ENCODE assay signal across 2 cellular contexts in the genomic region with DNA sequence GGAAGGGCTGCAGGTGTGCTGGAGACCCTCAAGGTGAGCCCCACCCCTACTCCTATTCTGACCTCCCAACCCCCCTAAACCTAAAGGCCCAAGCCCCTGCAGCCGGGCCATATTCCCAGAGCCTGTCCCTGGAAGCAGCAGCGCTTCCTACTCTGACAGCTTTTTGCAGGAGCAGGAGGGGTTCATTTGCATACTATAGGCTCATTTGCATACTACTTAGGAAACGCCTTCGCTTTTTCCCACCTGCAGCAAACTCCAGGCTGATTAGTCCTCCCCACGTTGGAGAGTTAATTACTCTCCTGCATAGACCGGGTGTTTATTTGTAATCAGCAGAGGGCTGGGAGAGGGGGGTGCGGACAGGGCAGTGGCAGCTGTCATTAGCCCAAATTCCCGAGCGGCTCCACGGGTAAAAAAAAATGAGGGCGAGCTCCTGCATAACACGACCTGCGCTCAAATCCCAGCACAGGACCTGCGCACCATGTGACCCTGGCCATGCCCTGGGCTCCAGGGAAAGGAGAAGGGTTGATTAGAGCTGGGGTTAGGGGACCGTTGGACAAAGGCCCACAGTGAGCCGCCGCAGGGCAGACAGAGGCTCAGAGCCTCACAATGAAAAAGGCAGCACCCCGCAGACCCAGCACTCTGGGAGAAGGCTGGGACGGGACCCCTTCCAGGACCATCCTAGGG.
TF ChIP-seq lines count a peak whose summit lies in the region.

No MANE protein-coding gene starts in this region.

TF ChIP-seq in GM23338, 12 proteins besides CTCF, POLR2A, EP300 and RAD21 (continues in another document):
- TF ChIP-seq, protein P1, sequence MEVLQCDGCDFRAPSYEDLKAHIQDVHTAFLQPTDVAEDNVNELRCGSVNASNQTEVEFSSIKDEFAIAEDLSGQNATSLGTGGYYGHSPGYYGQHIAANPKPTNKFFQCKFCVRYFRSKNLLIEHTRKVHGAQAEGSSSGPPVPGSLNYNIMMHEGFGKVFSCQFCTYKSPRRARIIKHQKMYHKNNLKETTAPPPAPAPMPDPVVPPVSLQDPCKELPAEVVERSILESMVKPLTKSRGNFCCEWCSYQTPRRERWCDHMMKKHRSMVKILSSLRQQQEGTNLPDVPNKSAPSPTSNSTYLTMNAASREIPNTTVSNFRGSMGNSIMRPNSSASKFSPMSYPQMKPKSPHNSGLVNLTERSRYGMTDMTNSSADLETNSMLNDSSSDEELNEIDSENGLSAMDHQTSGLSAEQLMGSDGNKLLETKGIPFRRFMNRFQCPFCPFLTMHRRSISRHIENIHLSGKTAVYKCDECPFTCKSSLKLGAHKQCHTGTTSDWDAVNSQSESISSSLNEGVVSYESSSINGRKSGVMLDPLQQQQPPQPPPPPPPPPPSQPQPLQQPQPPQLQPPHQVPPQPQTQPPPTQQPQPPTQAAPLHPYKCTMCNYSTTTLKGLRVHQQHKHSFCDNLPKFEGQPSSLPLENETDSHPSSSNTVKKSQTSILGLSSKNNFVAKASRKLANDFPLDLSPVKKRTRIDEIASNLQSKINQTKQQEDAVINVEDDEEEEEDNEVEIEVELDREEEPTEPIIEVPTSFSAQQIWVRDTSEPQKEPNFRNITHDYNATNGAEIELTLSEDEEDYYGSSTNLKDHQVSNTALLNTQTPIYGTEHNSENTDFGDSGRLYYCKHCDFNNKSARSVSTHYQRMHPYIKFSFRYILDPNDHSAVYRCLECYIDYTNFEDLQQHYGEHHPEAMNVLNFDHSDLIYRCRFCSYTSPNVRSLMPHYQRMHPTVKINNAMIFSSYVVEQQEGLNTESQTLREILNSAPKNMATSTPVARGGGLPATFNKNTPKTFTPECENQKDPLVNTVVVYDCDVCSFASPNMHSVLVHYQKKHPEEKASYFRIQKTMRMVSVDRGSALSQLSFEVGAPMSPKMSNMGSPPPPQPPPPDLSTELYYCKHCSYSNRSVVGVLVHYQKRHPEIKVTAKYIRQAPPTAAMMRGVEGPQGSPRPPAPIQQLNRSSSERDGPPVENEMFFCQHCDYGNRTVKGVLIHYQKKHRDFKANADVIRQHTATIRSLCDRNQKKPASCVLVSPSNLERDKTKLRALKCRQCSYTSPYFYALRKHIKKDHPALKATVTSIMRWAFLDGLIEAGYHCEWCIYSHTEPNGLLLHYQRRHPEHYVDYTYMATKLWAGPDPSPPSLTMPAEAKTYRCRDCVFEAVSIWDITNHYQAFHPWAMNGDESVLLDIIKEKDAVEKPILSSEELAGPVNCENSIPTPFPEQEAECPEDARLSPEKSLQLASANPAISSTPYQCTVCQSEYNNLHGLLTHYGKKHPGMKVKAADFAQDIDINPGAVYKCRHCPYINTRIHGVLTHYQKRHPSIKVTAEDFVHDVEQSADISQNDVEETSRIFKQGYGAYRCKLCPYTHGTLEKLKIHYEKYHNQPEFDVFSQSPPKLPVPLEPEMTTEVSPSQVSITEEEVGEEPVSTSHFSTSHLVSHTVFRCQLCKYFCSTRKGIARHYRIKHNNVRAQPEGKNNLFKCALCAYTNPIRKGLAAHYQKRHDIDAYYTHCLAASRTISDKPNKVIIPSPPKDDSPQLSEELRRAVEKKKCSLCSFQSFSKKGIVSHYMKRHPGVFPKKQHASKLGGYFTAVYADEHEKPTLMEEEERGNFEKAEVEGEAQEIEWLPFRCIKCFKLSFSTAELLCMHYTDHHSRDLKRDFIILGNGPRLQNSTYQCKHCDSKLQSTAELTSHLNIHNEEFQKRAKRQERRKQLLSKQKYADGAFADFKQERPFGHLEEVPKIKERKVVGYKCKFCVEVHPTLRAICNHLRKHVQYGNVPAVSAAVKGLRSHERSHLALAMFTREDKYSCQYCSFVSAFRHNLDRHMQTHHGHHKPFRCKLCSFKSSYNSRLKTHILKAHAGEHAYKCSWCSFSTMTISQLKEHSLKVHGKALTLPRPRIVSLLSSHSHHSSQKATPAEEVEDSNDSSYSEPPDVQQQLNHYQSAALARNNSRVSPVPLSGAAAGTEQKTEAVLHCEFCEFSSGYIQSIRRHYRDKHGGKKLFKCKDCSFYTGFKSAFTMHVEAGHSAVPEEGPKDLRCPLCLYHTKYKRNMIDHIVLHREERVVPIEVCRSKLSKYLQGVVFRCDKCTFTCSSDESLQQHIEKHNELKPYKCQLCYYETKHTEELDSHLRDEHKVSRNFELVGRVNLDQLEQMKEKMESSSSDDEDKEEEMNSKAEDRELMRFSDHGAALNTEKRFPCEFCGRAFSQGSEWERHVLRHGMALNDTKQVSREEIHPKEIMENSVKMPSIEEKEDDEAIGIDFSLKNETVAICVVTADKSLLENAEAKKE (CRISPR knock-in tag; IDR thresholded peaks at IDR 0.05): no peak
- TF ChIP-seq NANOG (IDR thresholded peaks at IDR 0.05; ENCODE audit: borderline replicate concordance) (no peak), ZNF114 (CRISPR knock-in tag; IDR thresholded peaks at IDR 0.05) (no peak), POLR2AphosphoS5 (IDR thresholded peaks at IDR 0.05; ENCODE audit: low read depth) (no peak), CREB1 (CRISPR knock-in tag; IDR thresholded peaks at IDR 0.05; ENCODE audit: low read depth) (no peak), ZNF331 (CRISPR knock-in tag; IDR thresholded peaks at IDR 0.05; ENCODE audit: low read depth) (no peak)
- TF ChIP-seq, protein P2, sequence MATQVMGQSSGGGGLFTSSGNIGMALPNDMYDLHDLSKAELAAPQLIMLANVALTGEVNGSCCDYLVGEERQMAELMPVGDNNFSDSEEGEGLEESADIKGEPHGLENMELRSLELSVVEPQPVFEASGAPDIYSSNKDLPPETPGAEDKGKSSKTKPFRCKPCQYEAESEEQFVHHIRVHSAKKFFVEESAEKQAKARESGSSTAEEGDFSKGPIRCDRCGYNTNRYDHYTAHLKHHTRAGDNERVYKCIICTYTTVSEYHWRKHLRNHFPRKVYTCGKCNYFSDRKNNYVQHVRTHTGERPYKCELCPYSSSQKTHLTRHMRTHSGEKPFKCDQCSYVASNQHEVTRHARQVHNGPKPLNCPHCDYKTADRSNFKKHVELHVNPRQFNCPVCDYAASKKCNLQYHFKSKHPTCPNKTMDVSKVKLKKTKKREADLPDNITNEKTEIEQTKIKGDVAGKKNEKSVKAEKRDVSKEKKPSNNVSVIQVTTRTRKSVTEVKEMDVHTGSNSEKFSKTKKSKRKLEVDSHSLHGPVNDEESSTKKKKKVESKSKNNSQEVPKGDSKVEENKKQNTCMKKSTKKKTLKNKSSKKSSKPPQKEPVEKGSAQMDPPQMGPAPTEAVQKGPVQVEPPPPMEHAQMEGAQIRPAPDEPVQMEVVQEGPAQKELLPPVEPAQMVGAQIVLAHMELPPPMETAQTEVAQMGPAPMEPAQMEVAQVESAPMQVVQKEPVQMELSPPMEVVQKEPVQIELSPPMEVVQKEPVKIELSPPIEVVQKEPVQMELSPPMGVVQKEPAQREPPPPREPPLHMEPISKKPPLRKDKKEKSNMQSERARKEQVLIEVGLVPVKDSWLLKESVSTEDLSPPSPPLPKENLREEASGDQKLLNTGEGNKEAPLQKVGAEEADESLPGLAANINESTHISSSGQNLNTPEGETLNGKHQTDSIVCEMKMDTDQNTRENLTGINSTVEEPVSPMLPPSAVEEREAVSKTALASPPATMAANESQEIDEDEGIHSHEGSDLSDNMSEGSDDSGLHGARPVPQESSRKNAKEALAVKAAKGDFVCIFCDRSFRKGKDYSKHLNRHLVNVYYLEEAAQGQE (IDR thresholded peaks at IDR 0.05; ENCODE audit: unreplicated experiment): no peak
- TF ChIP-seq, protein P3, sequence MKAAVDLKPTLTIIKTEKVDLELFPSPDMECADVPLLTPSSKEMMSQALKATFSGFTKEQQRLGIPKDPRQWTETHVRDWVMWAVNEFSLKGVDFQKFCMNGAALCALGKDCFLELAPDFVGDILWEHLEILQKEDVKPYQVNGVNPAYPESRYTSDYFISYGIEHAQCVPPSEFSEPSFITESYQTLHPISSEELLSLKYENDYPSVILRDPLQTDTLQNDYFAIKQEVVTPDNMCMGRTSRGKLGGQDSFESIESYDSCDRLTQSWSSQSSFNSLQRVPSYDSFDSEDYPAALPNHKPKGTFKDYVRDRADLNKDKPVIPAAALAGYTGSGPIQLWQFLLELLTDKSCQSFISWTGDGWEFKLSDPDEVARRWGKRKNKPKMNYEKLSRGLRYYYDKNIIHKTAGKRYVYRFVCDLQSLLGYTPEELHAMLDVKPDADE (IDR thresholded peaks at IDR 0.05): no peak

TF ChIP-seq in K562, 482 proteins besides CTCF, POLR2A, EP300 and RAD21:
- TF ChIP-seq ZNF121 (CRISPR knock-in tag; conservative IDR thresholded peaks at IDR 0.05) (no peak), ZNF589 (CRISPR knock-in tag; IDR thresholded peaks at IDR 0.05; ENCODE audit: low read depth) (no peak), ZNF24 (IDR thresholded peaks at IDR 0.05) (no peak), NELFE (IDR thresholded peaks at IDR 0.05; ENCODE audit: insufficient read depth, insufficient read length) (no peak), NRF1 (conservative IDR thresholded peaks at IDR 0.05 in 1 of 2, IDR thresholded peaks at IDR 0.05 in 1 of 2) (peak in 1 of 2 experiments; percentile 26; a peak in 1 of 4 replicates)
- TF ChIP-seq, protein P4, sequence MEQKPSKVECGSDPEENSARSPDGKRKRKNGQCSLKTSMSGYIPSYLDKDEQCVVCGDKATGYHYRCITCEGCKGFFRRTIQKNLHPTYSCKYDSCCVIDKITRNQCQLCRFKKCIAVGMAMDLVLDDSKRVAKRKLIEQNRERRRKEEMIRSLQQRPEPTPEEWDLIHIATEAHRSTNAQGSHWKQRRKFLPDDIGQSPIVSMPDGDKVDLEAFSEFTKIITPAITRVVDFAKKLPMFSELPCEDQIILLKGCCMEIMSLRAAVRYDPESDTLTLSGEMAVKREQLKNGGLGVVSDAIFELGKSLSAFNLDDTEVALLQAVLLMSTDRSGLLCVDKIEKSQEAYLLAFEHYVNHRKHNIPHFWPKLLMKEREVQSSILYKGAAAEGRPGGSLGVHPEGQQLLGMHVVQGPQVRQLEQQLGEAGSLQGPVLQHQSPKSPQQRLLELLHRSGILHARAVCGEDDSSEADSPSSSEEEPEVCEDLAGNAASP (IDR thresholded peaks at IDR 0.05): no peak
- TF ChIP-seq, protein P5, sequence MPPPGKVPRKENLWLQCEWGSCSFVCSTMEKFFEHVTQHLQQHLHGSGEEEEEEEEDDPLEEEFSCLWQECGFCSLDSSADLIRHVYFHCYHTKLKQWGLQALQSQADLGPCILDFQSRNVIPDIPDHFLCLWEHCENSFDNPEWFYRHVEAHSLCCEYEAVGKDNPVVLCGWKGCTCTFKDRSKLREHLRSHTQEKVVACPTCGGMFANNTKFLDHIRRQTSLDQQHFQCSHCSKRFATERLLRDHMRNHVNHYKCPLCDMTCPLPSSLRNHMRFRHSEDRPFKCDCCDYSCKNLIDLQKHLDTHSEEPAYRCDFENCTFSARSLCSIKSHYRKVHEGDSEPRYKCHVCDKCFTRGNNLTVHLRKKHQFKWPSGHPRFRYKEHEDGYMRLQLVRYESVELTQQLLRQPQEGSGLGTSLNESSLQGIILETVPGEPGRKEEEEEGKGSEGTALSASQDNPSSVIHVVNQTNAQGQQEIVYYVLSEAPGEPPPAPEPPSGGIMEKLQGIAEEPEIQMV (tag; conservative IDR thresholded peaks at IDR 0.05; ENCODE audit: low read depth): no peak
